ENCODE assay signal across 23 cellular contexts in the genomic region with DNA sequence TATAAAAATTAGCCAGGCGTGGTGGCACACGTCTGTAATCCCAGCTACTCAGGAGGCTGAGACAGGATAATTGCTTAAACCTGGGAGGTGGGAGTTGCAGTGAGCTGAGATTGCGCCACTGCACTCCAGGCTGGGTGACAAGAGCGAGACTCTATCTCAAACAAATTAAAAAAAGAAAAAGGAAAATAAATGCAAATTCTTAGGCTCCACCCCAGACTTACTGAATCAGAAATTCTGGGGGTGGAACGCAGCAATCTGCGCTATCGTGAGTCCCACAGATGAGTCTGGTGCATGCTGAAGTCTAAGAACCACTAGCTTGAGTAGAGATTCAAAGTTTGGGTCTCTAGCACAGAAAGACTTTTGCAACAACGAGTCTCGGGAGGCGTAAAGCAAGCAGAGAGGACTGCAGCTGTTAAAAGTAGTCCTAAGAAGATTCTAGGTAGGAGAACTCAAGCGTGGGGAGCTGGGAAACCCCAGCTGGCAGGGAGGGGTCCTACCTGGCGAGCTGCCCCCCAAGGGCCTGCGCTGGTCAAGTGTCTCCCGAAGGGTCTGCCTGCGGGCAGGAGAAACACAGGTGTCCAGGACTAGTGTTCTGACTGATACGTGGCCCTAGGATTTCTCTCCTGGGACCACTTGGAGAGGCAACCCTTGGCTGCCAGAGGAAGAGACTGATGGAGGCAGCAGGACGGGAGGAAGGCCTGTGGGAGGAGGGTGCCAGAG.
"Had no signal": no experiment of that assay in that cellular context is flagged by ENCODE, and none has a peak within 500 bp of the region (broad histone marks: within the 10 kb centered on the region; RNA-seq: fewer than 3 reads in every experiment).

No MANE protein-coding gene starts in this region.

- H3K4me3 Mint-ChIP-seq: activated B cell treated with CpG ODN at 0.5 μM for 24 hours; activated CD8-positive, alpha-beta T cell treated with anti-CD3 and anti-CD28 coated beads for 36 hours; activated naive CD4-positive, alpha-beta T cell treated with anti-CD3 and anti-CD28 coated beads, Interleukin-2, amount 50 U/mL, for 24 hours; activated naive CD8-positive, alpha-beta T cell treated with anti-CD3 and anti-CD28 coated beads, Interleukin-2, amount 50 U/mL, for 24 hours; endodermal cell; natural killer cell treated with Interleukin-12 subunit alpha and Interleukin-12 subunit beta and Interleukin-15 and Interleukin-18, amount 100 ng/mL, for 72 hours had no signal

- H3K9me3 ChIP-seq: heart left ventricle, lower lobe of right lung, sigmoid colon, suprapubic skin, tibial artery, upper lobe of right lung had no signal

- H3K4me3 ChIP-seq: lower lobe of right lung, sigmoid colon, suprapubic skin, tibial artery, upper lobe of right lung had no signal

- DNase-seq: activated B cell treated with CpG ODN at 0.5 μM for 24 hours; activated CD4-positive, alpha-beta T cell treated with anti-CD3 and anti-CD28 coated beads, Interleukin-2, amount 50 U/mL, for 1 hour; activated CD8-positive, alpha-beta T cell treated with anti-CD3 and anti-CD28 coated beads for 36 hours; activated naive CD8-positive, alpha-beta T cell treated with anti-CD3 and anti-CD28 coated beads, Interleukin-2, amount 50 U/mL, for 24 hours; activated T-cell treated with anti-CD3 and anti-CD28 coated beads, Interleukin-2, amount 50 U/mL, for 48 hours; amygdala; endodermal cell; foreskin fibroblast; heart left ventricle; lower lobe of right lung; mesenchymal stem cell; sigmoid colon; small intestine; stimulated activated CD4-positive, alpha-beta T cell treated with anti-CD3 and anti-CD28 coated beads, Interleukin-1b, Interleukin-23, amount 100 ng/mL, for 48 hours; stimulated activated naive CD4-positive, alpha-beta T cell; T-helper 2 cell; tibial artery; upper lobe of right lung had no signal

- H3K27ac ChIP-seq: lower lobe of right lung, sigmoid colon, suprapubic skin, tibial artery, upper lobe of right lung had no signal

- H3K36me3 ChIP-seq: heart left ventricle, lower lobe of right lung, sigmoid colon, suprapubic skin, tibial artery, upper lobe of right lung had no signal

- H3K4me1 Mint-ChIP-seq: endodermal cell had no signal

- H3K27me3 Mint-ChIP-seq: activated B cell treated with CpG ODN at 0.5 μM for 24 hours; activated CD8-positive, alpha-beta T cell treated with anti-CD3 and anti-CD28 coated beads for 36 hours; activated naive CD4-positive, alpha-beta T cell treated with anti-CD3 and anti-CD28 coated beads, Interleukin-2, amount 50 U/mL, for 24 hours; activated naive CD8-positive, alpha-beta T cell treated with anti-CD3 and anti-CD28 coated beads, Interleukin-2, amount 50 U/mL, for 24 hours; natural killer cell treated with Interleukin-12 subunit alpha and Interleukin-12 subunit beta and Interleukin-15 and Interleukin-18, amount 100 ng/mL, for 72 hours had no signal

- H3K36me3 Mint-ChIP-seq: activated naive CD4-positive, alpha-beta T cell treated with anti-CD3 and anti-CD28 coated beads, Interleukin-2, amount 50 U/mL, for 24 hours; natural killer cell treated with Interleukin-12 subunit alpha and Interleukin-12 subunit beta and Interleukin-15 and Interleukin-18, amount 100 ng/mL, for 72 hours had no signal

- H3K27ac Mint-ChIP-seq: activated B cell treated with CpG ODN at 0.5 μM for 24 hours; activated CD8-positive, alpha-beta T cell treated with anti-CD3 and anti-CD28 coated beads for 36 hours; activated naive CD4-positive, alpha-beta T cell treated with anti-CD3 and anti-CD28 coated beads, Interleukin-2, amount 50 U/mL, for 24 hours; activated naive CD8-positive, alpha-beta T cell treated with anti-CD3 and anti-CD28 coated beads, Interleukin-2, amount 50 U/mL, for 24 hours; activated T-helper 2 cell treated with anti-CD3 and anti-CD28 coated beads, Interferon-gamma antibody, Interleukin-2, Interleukin-4, amounts not matched to agents 10 μg/mL and 5 μg/mL and 100 μg/mL, durations not matched to agents 14 hours and 24 hours and 36 hours; endodermal cell had no signal

- H3K9me3 Mint-ChIP-seq: activated B cell treated with CpG ODN at 0.5 μM for 24 hours; activated CD8-positive, alpha-beta T cell treated with anti-CD3 and anti-CD28 coated beads for 36 hours; activated naive CD4-positive, alpha-beta T cell treated with anti-CD3 and anti-CD28 coated beads, Interleukin-2, amount 50 U/mL, for 24 hours; activated naive CD8-positive, alpha-beta T cell treated with anti-CD3 and anti-CD28 coated beads, Interleukin-2, amount 50 U/mL, for 24 hours; activated T-helper 2 cell treated with anti-CD3 and anti-CD28 coated beads, Interferon-gamma antibody, Interleukin-2, Interleukin-4, amounts not matched to agents 10 μg/mL and 5 μg/mL and 100 μg/mL, durations not matched to agents 14 hours and 24 hours and 36 hours; endodermal cell; natural killer cell treated with Interleukin-12 subunit alpha and Interleukin-12 subunit beta and Interleukin-15 and Interleukin-18, amount 100 ng/mL, for 72 hours had no signal

- H3K27me3 ChIP-seq: heart left ventricle, sigmoid colon, suprapubic skin, upper lobe of right lung had no signal

- ATAC-seq: activated CD8-positive, alpha-beta T cell treated with anti-CD3 and anti-CD28 coated beads for 36 hours; activated naive CD8-positive, alpha-beta T cell treated with anti-CD3 and anti-CD28 coated beads, Interleukin-2, amount 50 U/mL, for 24 hours; esophagus mucosa; heart left ventricle; lower lobe of right lung; natural killer cell treated with Interleukin-12 subunit alpha and Interleukin-12 subunit beta and Interleukin-15 and Interleukin-18, amount 100 ng/mL, for 72 hours; upper lobe of right lung had no signal
